Comparison of ENCODE assay signal across 10 cellular contexts in the genomic region with DNA sequence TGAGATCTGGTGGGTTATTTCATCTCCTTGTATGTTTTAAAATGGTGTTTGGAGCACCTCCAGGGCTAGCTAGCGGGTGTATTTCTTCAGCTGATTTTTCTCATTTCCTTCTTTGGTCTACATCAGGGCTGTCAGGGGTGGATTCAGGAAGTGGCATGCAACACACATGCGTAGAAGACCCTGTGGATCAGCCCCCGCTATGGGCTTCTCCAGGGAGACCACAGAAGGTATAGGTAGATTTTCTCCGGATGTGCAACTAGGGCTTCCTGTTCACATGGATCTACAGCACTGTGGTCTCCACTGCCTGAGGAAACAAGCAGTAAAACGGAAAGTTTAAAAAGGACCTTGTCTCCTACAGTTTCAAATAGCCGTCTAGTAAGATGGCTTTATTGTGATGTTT. TPM values are rescaled to one million over a fixed set of nuclear protein-coding genes. Genes with fewer than 3 reads are reported as not detected.
DNase-seq lines count a peak whose midpoint lies in the region; ATAC-seq, FAIRE-seq and TF ChIP-seq lines count a peak whose summit lies in the region.
"Had no signal": no experiment of that assay in that cellular context is flagged by ENCODE, and none has a peak within 500 bp of the region (broad histone marks: within the 10 kb centered on the region; RNA-seq: fewer than 3 reads in every experiment).

No MANE protein-coding gene starts in this region.

- peaks cover 2 to 3% of the 10 kb centered on the region in 2 donors for H3K4me1 ChIP-seq in small intestine (ENCODE audit: control insufficient read depth in 2 of 2, insufficient read depth in 1 of 2, low read depth in 1 of 2, low read length in 1 of 2)

- FAIRE-seq in small intestine (lab: Jason Lieb, UNC), result no peak

- DNase-seq in GM10266 (ENCODE audit: extremely low spot score) (peak; percentile 59), small intestine (peak; percentile 43), NCI-H2081 (lab: John Stamatoyannopoulos, UW) (no peak), left cardiac atrium (no peak)
- DNase-seq in activated CD8-positive, alpha-beta T cell treated with anti-CD3 and anti-CD28 coated beads, Interleukin-2, amount 10 ng/mL, durations not matched to agents 7 days and 5 days, result peak; percentile 84
- DNase-seq in NK-92 treated with Interleukin-12 subunit alpha and Interleukin-12 subunit beta, amount 100 ng/mL, for 24 hours (lab: John Stamatoyannopoulos, UW), result no peak
- DNase-seq in activated CD4-positive, CD25-positive, alpha-beta regulatory T cell treated with anti-CD3 and anti-CD28 coated beads, Interleukin-2, amount 50 U/mL, for 72 hours, result no peak
- DNase-seq: islet precursor cell had no signal

- H3K27ac ChIP-seq in small intestine (ENCODE audit: low read depth in 1 of 2, low read length in 1 of 2), result peak overlapping the region in 1 of 2 donors; percentile 61
- H3K27ac ChIP-seq: thoracic aorta had no signal

- H3K27me3 ChIP-seq in small intestine (ENCODE audit: control insufficient read depth in 2 of 2, insufficient read depth in 2 of 2, low read length in 2 of 2), result no peaks in the 10 kb centered on the region

- no peaks in the 10 kb centered on the region for H3K9me3 ChIP-seq in small intestine (ENCODE audit: control insufficient read depth, low read depth)
- H3K9me3 ChIP-seq: thoracic aorta had no signal

- POLR2A ChIA-PET in activated CD8-positive, alpha-beta T cell treated with anti-CD3 and anti-CD28 coated beads, Interleukin-2, amount 10 ng/mL, durations not matched to agents 7 days and 5 days (lab: Charles Lee), result interaction anchor here (0.6 to 5.1 kb wide), 8 partner anchors 11 to 167 kb away, joined by 3 to 58 read pairs (median 4); a partner anchor contains a TSS

- peak; percentile 31 for ATAC-seq in HG03378 (IDR thresholded peaks at IDR 0.05; ENCODE audit: unreplicated experiment)
- ATAC-seq in activated CD8-positive, alpha-beta T cell treated with anti-CD3 and anti-CD28 coated beads, Interleukin-2, amount 10 ng/mL, durations not matched to agents 7 days and 5 days, result peak; percentile 67
- ATAC-seq in left cardiac atrium, result no peak

- intact Hi-C loops in left cardiac atrium (cut with DNase I), result loop anchor here in 1 of 2 donors (5.0 kb wide), 1 partner anchor 35 kb away; no protein-coding TSS in a partner anchor

- peaks cover 46% of the 10 kb centered on the region for H3K4me1 Mint-ChIP-seq in activated CD8-positive, alpha-beta T cell treated with anti-CD3 and anti-CD28 coated beads, Interleukin-2, amount 10 ng/mL, durations not matched to agents 7 days and 5 days (ENCODE audit: low read depth)

- peak overlapping the region; percentile 90 for H3K27ac Mint-ChIP-seq in activated CD8-positive, alpha-beta T cell treated with anti-CD3 and anti-CD28 coated beads, Interleukin-2, amount 10 ng/mL, durations not matched to agents 7 days and 5 days

- CTCF ChIA-PET in activated CD8-positive, alpha-beta T cell treated with anti-CD3 and anti-CD28 coated beads, Interleukin-2, amount 10 ng/mL, durations not matched to agents 7 days and 5 days (lab: Charles Lee), result interaction anchor here (0.5 to 9.2 kb wide), 27 partner anchors 11 to 431 kb away, joined by 3 to 209 read pairs (median 6); a partner anchor contains a TSS

- H3K27me3 Mint-ChIP-seq in activated CD8-positive, alpha-beta T cell treated with anti-CD3 and anti-CD28 coated beads, Interleukin-2, amount 10 ng/mL, durations not matched to agents 7 days and 5 days (ENCODE audit: low read depth), result no peaks in the 10 kb centered on the region

- no peaks in the 10 kb centered on the region for H3K9me3 Mint-ChIP-seq in activated CD8-positive, alpha-beta T cell treated with anti-CD3 and anti-CD28 coated beads, Interleukin-2, amount 10 ng/mL, durations not matched to agents 7 days and 5 days (ENCODE audit: insufficient read depth)

- 66 to 77% (median 68%) methylated on average over 6 of the region's 6 CpGs for WGBS in small intestine, 3 donors

- no peak overlapping the region for H3K4me3 ChIP-seq in small intestine (ENCODE audit: low read depth in 1 of 2, low read length in 2 of 2)
- H3K4me3 ChIP-seq: thoracic aorta had no signal

- no peak for TF ChIP-seq CTCF in GM10266 (IDR thresholded peaks at IDR 0.05; ENCODE audit: control insufficient read depth, insufficient read depth, low read depth, missing control alignments)

- peaks cover 12 to 17% of the 10 kb centered on the region in 2 donors for H3K36me3 ChIP-seq in small intestine (ENCODE audit: control insufficient read depth in 2 of 2, insufficient read depth in 2 of 2, low read length in 2 of 2)

- H3K36me3 Mint-ChIP-seq in activated CD8-positive, alpha-beta T cell treated with anti-CD3 and anti-CD28 coated beads, Interleukin-2, amount 10 ng/mL, durations not matched to agents 7 days and 5 days (ENCODE audit: low read depth), result peaks cover 70% of the 10 kb centered on the region

- peak overlapping the region; percentile 51 for H3K4me3 Mint-ChIP-seq in activated CD8-positive, alpha-beta T cell treated with anti-CD3 and anti-CD28 coated beads, Interleukin-2, amount 10 ng/mL, durations not matched to agents 7 days and 5 days

RNA-seq across cellular contexts. Expression of a gene that starts 10.4 kb away (rescaled TPM):
- 10 to 100 TPM; 59.0 to 59.2 TPM for total RNA-seq in activated CD8-positive, alpha-beta T cell treated with anti-CD3 and anti-CD28 coated beads, Interleukin-2, amount 10 ng/mL, durations not matched to agents 7 days and 5 days
- 10 to 100 TPM; 37.4 to 70.8 (median 62.8) TPM for polyA plus RNA-seq in small intestine
- 10 to 100 TPM; 30.6 to 37.3 TPM for total RNA-seq in left cardiac atrium

RNA-seq across cellular contexts. Expression of a gene that starts 57.9 kb away (rescaled TPM):
- under 1 TPM; 0.26 to 0.32 TPM for total RNA-seq in activated CD8-positive, alpha-beta T cell treated with anti-CD3 and anti-CD28 coated beads, Interleukin-2, amount 10 ng/mL, durations not matched to agents 7 days and 5 days
- polyA plus RNA-seq in small intestine, result 1 to 10 TPM in 2 of 3 donors, not detected in 1; 1.1 to 1.8 TPM
- total RNA-seq in left cardiac atrium, result under 1 TPM; 0.71 to 0.84 TPM

Comparison
In these comparisons a context has a peak if more than half of its experiments do, and no peak if none do; other contexts are left out.
1. DNase-seq: peak in GM10266 (single experiment), activated CD8-positive, alpha-beta T cell treated with anti-CD3 and anti-CD28 coated beads, Interleukin-2, amount 10 ng/mL, durations not matched to agents 7 days and 5 days (single experiment) and small intestine (single experiment); none in NCI-H2081 (0 of 2), left cardiac atrium (single experiment), NK-92 treated with Interleukin-12 subunit alpha and Interleukin-12 subunit beta, amount 100 ng/mL, for 24 hours (single experiment) and activated CD4-positive, CD25-positive, alpha-beta regulatory T cell treated with anti-CD3 and anti-CD28 coated beads, Interleukin-2, amount 50 U/mL, for 72 hours (single experiment).
2. ATAC-seq: peak in HG03378 (single experiment) and activated CD8-positive, alpha-beta T cell treated with anti-CD3 and anti-CD28 coated beads, Interleukin-2, amount 10 ng/mL, durations not matched to agents 7 days and 5 days (single experiment); none in left cardiac atrium (0 of 2).